ENCODE assay signal across 25 cellular contexts in the genomic region with DNA sequence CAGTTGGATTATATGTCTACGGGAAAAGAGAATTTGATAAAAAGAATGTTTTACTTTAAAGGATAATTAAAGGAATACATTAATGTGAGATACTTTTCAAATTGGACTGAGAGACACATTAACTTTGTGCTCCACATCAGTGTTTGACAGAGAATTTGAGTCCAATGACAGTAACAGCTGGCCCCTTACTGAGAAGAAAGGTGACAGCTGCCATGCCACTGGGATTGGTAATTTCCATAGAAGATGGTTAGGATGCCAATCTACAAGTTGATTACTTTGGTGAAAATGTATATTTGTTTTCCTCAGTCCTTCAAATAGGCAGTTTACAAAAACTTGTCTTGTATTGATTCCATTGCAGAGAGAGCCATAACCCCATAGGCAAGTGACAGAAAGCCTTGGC.
"Had no signal": no experiment of that assay in that cellular context is flagged by ENCODE, and none has a peak within 500 bp of the region (broad histone marks: within the 10 kb centered on the region; RNA-seq: fewer than 3 reads in every experiment).

No MANE protein-coding gene starts in this region.

- ATAC-seq: activated CD8-positive, alpha-beta T cell treated with anti-CD3 and anti-CD28 coated beads for 36 hours; activated T-cell treated with anti-CD3 and anti-CD28 coated beads, Interleukin-2, amount 50 U/mL, for 4 hours; activated T-helper 17 cell treated with anti-CD3 and anti-CD28 coated beads, Interleukin-2, amount 50 U/mL, for 72 hours; esophagus mucosa; heart left ventricle; WTC11 had no signal

- H3K9me3 ChIP-seq: heart left ventricle had no signal

- H3K4me1 ChIP-seq: heart left ventricle had no signal

- H3K36me3 ChIP-seq: brain microvascular endothelial cell, heart left ventricle had no signal

- H3K27me3 ChIP-seq: brain microvascular endothelial cell, dorsolateral prefrontal cortex, heart left ventricle had no signal

- H3K4me3 ChIP-seq: coronary artery, dorsolateral prefrontal cortex, heart left ventricle had no signal

- DNase-seq: activated CD4-positive, alpha-beta T cell treated with anti-CD3 and anti-CD28 coated beads for 1 hour; activated CD4-positive, alpha-beta T cell treated with anti-CD3 and anti-CD28 coated beads for 4 hours; activated CD4-positive, alpha-beta T cell treated with anti-CD3 and anti-CD28 coated beads, Interleukin-2, amount 10 ng/mL, durations not matched to agents 7 days and 5 days; activated CD4-positive, alpha-beta T cell treated with anti-CD3 and anti-CD28 coated beads, Interleukin-2, amount 50 U/mL, for 4 hours; activated CD8-positive, alpha-beta memory T cell treated with anti-CD3 and anti-CD28 coated beads for 24 hours; activated CD8-positive, alpha-beta T cell treated with anti-CD3 and anti-CD28 coated beads for 36 hours; activated effector memory CD4-positive, alpha-beta T cell treated with Interleukin-2 at 50 U/mL for 16 hours; activated gamma-delta T cell treated with Interleukin-2 at 50 U/mL for 16 hours; activated naive CD4-positive, alpha-beta T cell treated with anti-CD3 and anti-CD28 coated beads, Interleukin-2, amount 50 U/mL, for 16 hours; activated naive CD4-positive, alpha-beta T cell treated with Interleukin-2 at 50 U/mL for 16 hours; activated T-cell treated with anti-CD3 and anti-CD28 coated beads, Interleukin-2, amount 50 U/mL, for 4 hours; amniotic stem cell; anterior cingulate cortex; brain microvascular endothelial cell; dorsolateral prefrontal cortex; effector memory CD4-positive, alpha-beta T cell; endodermal cell; foreskin fibroblast; heart left ventricle; T-helper 2 cell had no signal

- H3K27ac ChIP-seq: brain microvascular endothelial cell, coronary artery, dorsolateral prefrontal cortex, heart left ventricle, VCaP had no signal
